ENCODE assay signal across 28 cellular contexts in the genomic region with DNA sequence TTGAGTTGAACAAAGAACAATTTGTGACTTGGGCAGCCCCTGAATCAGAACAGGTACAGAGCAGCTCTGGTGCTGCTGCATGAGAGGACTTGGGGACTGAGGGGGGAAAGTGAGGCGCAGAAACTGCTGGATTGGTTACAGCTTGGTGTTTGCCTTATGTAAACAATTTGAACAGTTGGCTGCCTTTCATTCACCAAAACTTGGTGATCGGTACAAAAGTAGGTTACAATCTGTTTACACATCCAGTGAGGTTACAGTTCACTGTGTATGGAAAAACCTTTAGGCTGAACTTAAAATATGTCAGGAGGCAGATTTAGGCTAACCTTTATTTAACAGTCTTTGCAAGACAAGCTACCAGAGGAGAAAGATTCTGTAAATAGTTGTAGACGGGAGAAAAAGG.
"Had no signal": no experiment of that assay in that cellular context is flagged by ENCODE, and none has a peak within 500 bp of the region (broad histone marks: within the 10 kb centered on the region; RNA-seq: fewer than 3 reads in every experiment).

No MANE protein-coding gene starts in this region.

- H3K27ac Mint-ChIP-seq: naive thymus-derived CD4-positive, alpha-beta T cell; progenitor cell of endocrine pancreas; stimulated activated memory B cell treated with anti-CD40 and anti-IgM and Interleukin-4, amounts not matched to agents 10 μg/mL and 1 μg/mL and 100 μg/mL, for 72 hours had no signal

- ATAC-seq: esophagus mucosa; foreskin keratinocyte; left cardiac atrium; naive thymus-derived CD4-positive, alpha-beta T cell; stimulated activated memory B cell treated with anti-CD40 and anti-IgM and Interleukin-4, amounts not matched to agents 10 μg/mL and 1 μg/mL and 100 μg/mL, for 72 hours; stimulated activated naive CD8-positive, alpha-beta T cell treated with anti-CD3 and anti-CD28 coated beads, Interleukin-15, Interleukin-2, amounts not matched to agents 100 U/mL and 50 U/mL, for 24 hours; upper lobe of right lung had no signal

- H3K27ac ChIP-seq: epithelial cell of prostate, foreskin keratinocyte, heart right ventricle, ovary, right atrium auricular region, skin epidermis, spleen, tibial nerve, upper lobe of right lung, uterus had no signal

- H3K9me3 Mint-ChIP-seq: naive thymus-derived CD4-positive, alpha-beta T cell; stimulated activated memory B cell treated with anti-CD40 and anti-IgM and Interleukin-4, amounts not matched to agents 10 μg/mL and 1 μg/mL and 100 μg/mL, for 72 hours had no signal

- H3K4me3 Mint-ChIP-seq: naive thymus-derived CD4-positive, alpha-beta T cell; stimulated activated memory B cell treated with anti-CD40 and anti-IgM and Interleukin-4, amounts not matched to agents 10 μg/mL and 1 μg/mL and 100 μg/mL, for 72 hours had no signal

- H3K4me3 ChIP-seq: heart right ventricle, ovary, right atrium auricular region, skin epidermis, spleen, testis, tibial nerve, upper lobe of right lung, uterus had no signal

- H3K36me3 ChIP-seq: ovary, spleen, tibial nerve, upper lobe of right lung, uterus had no signal

- H3K4me1 Mint-ChIP-seq: naive thymus-derived CD4-positive, alpha-beta T cell; stimulated activated memory B cell treated with anti-CD40 and anti-IgM and Interleukin-4, amounts not matched to agents 10 μg/mL and 1 μg/mL and 100 μg/mL, for 72 hours had no signal

- DNase-seq: cerebellar nuclear complex; cortex of kidney; foreskin keratinocyte; glutamatergic neuron; heart right ventricle; hippocampal formation; left cardiac atrium; left ventricle myocardium superior; mesendoderm; midbrain; naive thymus-derived CD4-positive, alpha-beta T cell; occipital lobe; ovary; spleen; stimulated activated CD4-positive, alpha-beta T cell treated with anti-CD3 and anti-CD28 coated beads, Interleukin-4, amount 100 ng/mL, for 4 hours; stimulated activated naive CD8-positive, alpha-beta T cell treated with anti-CD3 and anti-CD28 coated beads, Interleukin-15, Interleukin-2, amounts not matched to agents 100 U/mL and 50 U/mL, for 24 hours; substantia nigra; upper lobe of right lung; uterus had no signal

- FAIRE-seq: islet of Langerhans had no signal

- H3K27me3 ChIP-seq: foreskin keratinocyte, ovary, right atrium auricular region, testis, tibial nerve, uterus had no signal

- H3K4me1 ChIP-seq: foreskin keratinocyte, right atrium auricular region, spleen, tibial nerve, upper lobe of right lung, uterus had no signal

- H3K36me3 Mint-ChIP-seq: naive thymus-derived CD4-positive, alpha-beta T cell; stimulated activated memory B cell treated with anti-CD40 and anti-IgM and Interleukin-4, amounts not matched to agents 10 μg/mL and 1 μg/mL and 100 μg/mL, for 72 hours had no signal

- H3K9me3 ChIP-seq: heart right ventricle, ovary, right atrium auricular region, spleen, testis, tibial nerve, upper lobe of right lung, uterus had no signal
